In the genomic region with DNA sequence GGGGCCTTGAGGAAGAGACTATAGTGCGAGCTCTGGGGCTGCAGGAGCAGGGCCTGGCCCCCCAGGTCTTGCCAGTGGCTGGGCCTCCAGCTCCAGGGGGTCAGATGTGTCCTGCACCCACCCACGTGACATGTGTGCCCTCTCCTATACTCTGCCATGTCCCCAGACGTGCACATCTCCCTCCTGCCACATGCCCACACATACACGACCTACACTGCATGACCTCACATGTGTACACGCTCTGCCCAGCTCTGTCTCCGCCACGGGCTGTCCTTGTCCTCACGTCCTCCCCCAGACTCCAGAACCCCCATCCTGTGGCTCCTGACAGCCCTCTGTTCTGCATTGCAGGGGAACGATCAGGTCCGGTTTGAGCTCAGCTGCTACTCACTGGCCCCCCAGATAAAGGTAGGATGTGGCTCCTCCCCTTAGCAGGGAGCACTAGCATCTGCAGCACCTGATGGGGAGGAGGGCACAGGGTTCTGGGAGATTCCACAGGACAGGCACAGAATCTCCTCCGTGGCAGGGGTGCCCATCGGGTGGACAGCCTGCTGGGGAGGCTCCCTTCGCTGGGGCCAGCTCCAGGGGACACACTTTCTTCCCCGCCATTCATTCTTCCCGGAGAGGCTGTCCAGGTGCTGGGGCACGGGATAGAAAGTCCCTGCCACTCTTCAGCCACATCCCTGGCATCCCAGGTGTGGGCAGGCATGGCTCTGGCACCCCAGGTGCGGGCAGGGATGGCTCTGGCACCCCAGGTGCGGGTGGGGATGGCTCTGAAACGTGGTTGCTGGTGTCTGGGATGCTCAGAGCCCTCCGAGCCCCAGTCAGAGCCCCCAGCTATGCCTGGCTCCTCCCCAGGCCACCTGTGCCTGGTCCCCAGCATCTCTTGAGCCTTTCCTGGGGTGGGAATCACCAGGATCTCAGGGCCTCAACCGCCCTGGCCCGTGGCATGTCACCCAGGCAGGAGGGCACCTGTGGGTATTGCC, we compare ENCODE assay signal across 20 cellular contexts.
"Had no signal": no experiment of that assay in that cellular context is flagged by ENCODE, and none has a peak within 500 bp of the region (broad histone marks: within the 10 kb centered on the region; RNA-seq: fewer than 3 reads in every experiment).

No MANE protein-coding gene starts in this region.

- H3K9me3 Mint-ChIP-seq: memory B cell; nephron progenitor cell; stimulated activated effector memory CD8-positive, alpha-beta T cell treated with anti-CD3 and anti-CD28 coated beads, Interleukin-12 subunit alpha, Interleukin-12 subunit beta, amount 100 ng/mL, for 72 hours; stimulated activated naive CD8-positive, alpha-beta T cell treated with anti-CD3 and anti-CD28 coated beads, Interleukin-15, Interleukin-2, amounts not matched to agents 100 ng/mL and 50 ng/mL, for 24 hours had no signal

- H3K27me3 ChIP-seq: heart left ventricle, tibial artery, upper lobe of right lung, vagina had no signal

- DNase-seq: cortex of kidney; dorsolateral prefrontal cortex; effector CD8-positive, alpha-beta T cell; heart left ventricle; hippocampal formation; lower lobe of right lung; midbrain; nephron progenitor cell; small intestine; stimulated activated CD4-positive, alpha-beta T cell treated with anti-CD3 and anti-CD28 coated beads, Interleukin-2, amount 100 ng/mL, for 48 hours; stimulated activated CD8-positive, alpha-beta memory T cell treated with anti-CD3 and anti-CD28 coated beads, Interleukin-4, amount 100 ng/mL, for 48 hours; tibial artery; upper lobe of right lung had no signal

- H3K4me1 ChIP-seq: left lung, lower lobe of right lung, tibial artery, upper lobe of right lung, vagina had no signal

- H3K27ac Mint-ChIP-seq: memory B cell; nephron progenitor cell; stimulated activated effector memory CD8-positive, alpha-beta T cell treated with anti-CD3 and anti-CD28 coated beads, Interleukin-12 subunit alpha, Interleukin-12 subunit beta, amount 100 ng/mL, for 72 hours; stimulated activated naive CD8-positive, alpha-beta T cell treated with anti-CD3 and anti-CD28 coated beads, Interleukin-15, Interleukin-2, amounts not matched to agents 100 ng/mL and 50 ng/mL, for 24 hours had no signal

- H3K27ac ChIP-seq: dorsolateral prefrontal cortex, heart left ventricle, left lung, lower lobe of right lung, tibial artery, upper lobe of right lung, vagina had no signal

- H3K9me3 ChIP-seq: heart left ventricle, left lung, lower lobe of right lung, tibial artery, upper lobe of right lung, vagina had no signal

- H3K4me3 ChIP-seq: dorsolateral prefrontal cortex, heart left ventricle, left lung, lower lobe of right lung, tibial artery, upper lobe of right lung, vagina had no signal

- H3K4me3 Mint-ChIP-seq: memory B cell; nephron progenitor cell; stimulated activated effector memory CD8-positive, alpha-beta T cell treated with anti-CD3 and anti-CD28 coated beads, Interleukin-12 subunit alpha, Interleukin-12 subunit beta, amount 100 ng/mL, for 72 hours; stimulated activated naive CD8-positive, alpha-beta T cell treated with anti-CD3 and anti-CD28 coated beads, Interleukin-15, Interleukin-2, amounts not matched to agents 100 ng/mL and 50 ng/mL, for 24 hours had no signal

- FAIRE-seq: frontal cortex, islet of Langerhans, small intestine had no signal

- H3K36me3 Mint-ChIP-seq: memory B cell; stimulated activated effector memory CD8-positive, alpha-beta T cell treated with anti-CD3 and anti-CD28 coated beads, Interleukin-12 subunit alpha, Interleukin-12 subunit beta, amount 100 ng/mL, for 72 hours had no signal

- ATAC-seq: heart left ventricle; left lung; lower lobe of right lung; stimulated activated effector memory CD8-positive, alpha-beta T cell treated with anti-CD3 and anti-CD28 coated beads, Interleukin-12 subunit alpha, Interleukin-12 subunit beta, amount 100 ng/mL, for 72 hours; upper lobe of right lung had no signal

- H3K4me1 Mint-ChIP-seq: memory B cell had no signal
